In genomic region chr6:166627039-166627874, GRCh38 we compare ENCODE assay signal across 8 cellular contexts. TPM values are rescaled to one million over a fixed set of nuclear protein-coding genes. Genes with fewer than 3 reads are reported as not detected.
DNase-seq lines count a peak whose midpoint lies in the region; ATAC-seq, FAIRE-seq and TF ChIP-seq lines count a peak whose summit lies in the region.

TSS of gene RPS6KA2 (minus strand) at chr6:166627251. CDS start at chr6:166627019, 232 bp downstream.

- FAIRE-seq in astrocyte (lab: Jason Lieb, UNC): peak; percentile 52
- peak; percentile 98 for FAIRE-seq in urothelium cell line (lab: Jason Lieb, UNC)

- peak; percentile 90 for ATAC-seq in GM18505 (IDR thresholded peaks at IDR 0.05; ENCODE audit: unreplicated experiment)
- ATAC-seq in HG02943 (IDR thresholded peaks at IDR 0.05; ENCODE audit: low read depth, unreplicated experiment): peak; percentile 93
- ATAC-seq in right cardiac atrium: peak; percentile 96 to 97

- H3K4me1 ChIP-seq in astrocyte (ENCODE audit: insufficient read depth, low read length): peaks cover 42% of the 10 kb centered on the region
- H3K4me1 ChIP-seq in right cardiac atrium (ENCODE audit: control insufficient read depth, insufficient read depth, low read length): peaks cover 14% of the 10 kb centered on the region

- no peaks in the 10 kb centered on the region for H3K9me3 ChIP-seq in astrocyte (ENCODE audit: insufficient read depth, low read depth, low read length)
- no peaks in the 10 kb centered on the region for H3K9me3 ChIP-seq in right cardiac atrium (ENCODE audit: control insufficient read depth, low read length)

- H4K20me1 ChIP-seq in astrocyte (ENCODE audit: insufficient read depth, low read length): no peaks in the 10 kb centered on the region

- H3K4me3 ChIP-seq in astrocyte (ENCODE audit: insufficient read depth, low read depth, low read length) (peak within 1 kb of the TSS; percentile 88), right cardiac atrium (ENCODE audit: low read length) (peak within 1 kb of the TSS; percentile 82)

- WGBS in right cardiac atrium: under 1% methylated on average over 83 of the region's 86 CpGs

- H3K36me3 ChIP-seq in astrocyte (ENCODE audit: insufficient read depth, low read length): no peaks in the 10 kb centered on the region

- peaks cover 39% of the 10 kb centered on the region for H3K79me2 ChIP-seq in astrocyte (ENCODE audit: insufficient read depth, low read length)

- DNase-seq in NCI-H187 (lab: John Stamatoyannopoulos, UW): peak; percentile 98
- peak; percentile 100 for DNase-seq in T-helper 22 cell (ENCODE audit: low read depth)
- DNase-seq in astrocyte (ENCODE audit: low read depth): peak; percentile 99
- DNase-seq in right cardiac atrium: peak; percentile 100
- DNase-seq in pulmonary artery endothelial cell (ENCODE audit: low read depth, low spot score): peak; percentile 99
- peak; percentile 98 for DNase-seq in urothelium cell line (ENCODE audit: low spot score)

- peak within 1 kb of the TSS; percentile 68 for H2AFZ ChIP-seq in astrocyte (ENCODE audit: low read depth, low read length)

- peak within 1 kb of the TSS; percentile 96 for H3K27ac Mint-ChIP-seq in astrocyte (ENCODE audit: unreplicated experiment)

- H3K4me2 ChIP-seq in astrocyte (ENCODE audit: low read length): peak within 1 kb of the TSS; percentile 96

- intact Hi-C loops in right cardiac atrium (cut with DNase I): loop anchor here in 2 of 4 donors (10.0 kb wide), 1 partner anchor 72 kb away; no protein-coding TSS in a partner anchor

- H3K27ac ChIP-seq in astrocyte (ENCODE audit: low read depth, low read length) (peak within 1 kb of the TSS; percentile 88), right cardiac atrium (ENCODE audit: low read length) (peak within 1 kb of the TSS; percentile 97)

- H3K4me3 Mint-ChIP-seq in astrocyte (ENCODE audit: unreplicated experiment): peak within 1 kb of the TSS; percentile 91

- H3K36me3 Mint-ChIP-seq in astrocyte (ENCODE audit: low read depth, unreplicated experiment): no peaks in the 10 kb centered on the region

- no peak for TF ChIP-seq CTCF in astrocyte (IDR thresholded peaks at IDR 0.05; ENCODE audit: insufficient read depth, low read depth, low read length)

- peak within 1 kb of the TSS; percentile 93 for H3K9ac ChIP-seq in astrocyte (ENCODE audit: low read length)

- H3K27me3 ChIP-seq in astrocyte (ENCODE audit: insufficient read depth, low read length) (no peaks in the 10 kb centered on the region), right cardiac atrium (ENCODE audit: control insufficient read depth, insufficient read depth) (no peaks in the 10 kb centered on the region)

- H3K4me1 Mint-ChIP-seq in astrocyte (ENCODE audit: low read depth, unreplicated experiment): peaks cover 35% of the 10 kb centered on the region

- TF ChIP-seq POLR2A in GM18505 (IDR thresholded peaks at IDR 0.05; ENCODE audit: borderline replicate concordance, extremely low read depth, insufficient read depth, insufficient read length): peak; percentile 39

- no peaks in the 10 kb centered on the region for H3K9me3 Mint-ChIP-seq in astrocyte (ENCODE audit: unreplicated experiment)

- H3K27me3 Mint-ChIP-seq in astrocyte (ENCODE audit: low read depth, unreplicated experiment): no peaks in the 10 kb centered on the region

RNA-seq across cellular contexts. Expression of gene RPS6KA2, which starts in this region (rescaled TPM):
- total RNA-seq in astrocyte (33.5 and 38.8 TPM in 2 replicates), right cardiac atrium (10 to 100 TPM; 53.1 to 80.9 (median 67.9) TPM), pulmonary artery endothelial cell (120 and 124 TPM in 2 replicates)
- 34.0 TPM for polyA plus RNA-seq in right cardiac atrium

Comparison
In these comparisons a context has a peak if more than half of its experiments do, and no peak if none do; other contexts are left out.
1. Peak in every context shown above with its lines: DNase-seq, ATAC-seq, H3K4me3 ChIP-seq and H3K27ac ChIP-seq.